ENCODE assay signal across 9 cellular contexts in the genomic region with DNA sequence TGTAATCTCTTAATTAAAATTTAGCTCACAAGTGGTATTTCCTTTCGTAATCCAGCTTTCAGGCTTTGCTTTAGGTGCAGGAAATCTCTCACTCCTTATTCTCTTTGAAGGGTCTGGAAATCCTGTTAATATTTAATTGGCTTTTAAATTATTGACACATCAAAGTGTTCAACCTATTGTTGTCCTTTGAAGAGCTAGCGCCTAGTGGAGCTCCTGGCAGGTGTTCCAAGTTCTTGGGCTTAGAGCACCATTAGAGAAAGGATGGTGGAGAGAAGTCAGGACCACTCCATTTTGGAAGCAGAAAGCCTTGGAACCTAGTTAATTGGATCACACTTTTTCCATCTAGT.
DNase-seq lines count a peak whose midpoint lies in the region; ATAC-seq and TF ChIP-seq lines count a peak whose summit lies in the region.
"Had no signal": no experiment of that assay in that cellular context is flagged by ENCODE, and none has a peak within 500 bp of the region (broad histone marks: within the 10 kb centered on the region; RNA-seq: fewer than 3 reads in every experiment).

No MANE protein-coding gene starts in this region.

- peak overlapping the region; percentile 95 for H3K27ac Mint-ChIP-seq in T-helper 17 cell

- H3K36me3 ChIP-seq in lower lobe of right lung (peaks cover 1% of the 10 kb centered on the region), vagina (no peaks in the 10 kb centered on the region)

- peaks cover 9% of the 10 kb centered on the region for H3K4me1 Mint-ChIP-seq in T-helper 17 cell

- H3K36me3 Mint-ChIP-seq in T-helper 17 cell (ENCODE audit: low read depth) = no peaks in the 10 kb centered on the region

- ATAC-seq in right cardiac atrium = no peak
- no peak for ATAC-seq in Right ventricle myocardium superior (ENCODE audit: poor library complexity)
- ATAC-seq in T-helper 17 cell = no peak
- ATAC-seq in lower lobe of right lung = peak; percentile 38 to 62
- ATAC-seq in HG02938 (IDR thresholded peaks at IDR 0.05; ENCODE audit: unreplicated experiment) = no peak
- ATAC-seq in HG03045 (IDR thresholded peaks at IDR 0.05; ENCODE audit: unreplicated experiment) = no peak

- 73% methylated on average over 2 of the region's 2 CpGs for WGBS in right cardiac atrium

- TF ChIP-seq CTCF in lower lobe of right lung (IDR thresholded peaks at IDR 0.05) = no peak
- no peak for TF ChIP-seq CTCF in vagina (IDR thresholded peaks at IDR 0.05)

- H3K9me3 ChIP-seq in right cardiac atrium (ENCODE audit: control insufficient read depth, low read length) (no peaks in the 10 kb centered on the region), T-helper 17 cell (ENCODE audit: control insufficient read depth, low read length, poor library complexity, severe bottlenecking) (no peaks in the 10 kb centered on the region), lower lobe of right lung (no peaks in the 10 kb centered on the region), vagina (no peaks in the 10 kb centered on the region)

- intact Hi-C loops in right cardiac atrium (cut with DNase I) (loop anchor here in 1 of 4 donors (10.0 kb wide), 1 partner anchor 93 kb away; a partner anchor contains a TSS), Right ventricle myocardium superior (cut with DNase I) (no loop called here), lower lobe of right lung (cut with DNase I) (no loop called here), vagina (cut with DNase I) (no loop called here)

- H3K4me1 ChIP-seq in right cardiac atrium (ENCODE audit: control insufficient read depth, insufficient read depth, low read length) (peaks cover 4% of the 10 kb centered on the region), lower lobe of right lung (peaks cover 76% of the 10 kb centered on the region), vagina (peaks cover 90% of the 10 kb centered on the region)

- DNase-seq in right cardiac atrium (no peak), Right ventricle myocardium superior (no peak), T-helper 17 cell (no peak), lower lobe of right lung (no peak), vagina (ENCODE audit: extremely low spot score in 2 of 2) (no peak), NCI-H446 (lab: John Stamatoyannopoulos, UW) (no peak)
- DNase-seq: H9 had no signal

- no peak overlapping the region for H3K4me3 Mint-ChIP-seq in T-helper 17 cell
- H3K4me3 Mint-ChIP-seq: H9 had no signal

- TF ChIP-seq POLR2A in vagina (IDR thresholded peaks at IDR 0.05) = no peak

- H3K27ac ChIP-seq in right cardiac atrium (ENCODE audit: low read length) = peak overlapping the region; percentile 94
- peak overlapping the region; percentile 73 for H3K27ac ChIP-seq in lower lobe of right lung
- H3K27ac ChIP-seq in vagina = peak overlapping the region; percentile 79

- H3K4me3 ChIP-seq in right cardiac atrium (ENCODE audit: low read length) (no peak overlapping the region), lower lobe of right lung (no peak overlapping the region), vagina (no peak overlapping the region)

- H3K27me3 ChIP-seq in right cardiac atrium (ENCODE audit: control insufficient read depth, insufficient read depth) = no peaks in the 10 kb centered on the region
- H3K27me3 ChIP-seq in lower lobe of right lung (ENCODE audit: low read depth) = no peaks in the 10 kb centered on the region
- H3K27me3 ChIP-seq in vagina = no peaks in the 10 kb centered on the region

- no peaks in the 10 kb centered on the region for H3K27me3 Mint-ChIP-seq in T-helper 17 cell

Comparison
In these comparisons a context has a peak if more than half of its experiments do, and no peak if none do; other contexts are left out.
1. ATAC-seq: peak in lower lobe of right lung (2 of 2); none in right cardiac atrium (0 of 2), Right ventricle myocardium superior (single experiment), T-helper 17 cell (single experiment), HG02938 (single experiment) and HG03045 (single experiment).
2. Peak in every context shown above with its lines, with median percentiles within 50 percentile points of each other: H3K27ac ChIP-seq.